In the genomic region with DNA sequence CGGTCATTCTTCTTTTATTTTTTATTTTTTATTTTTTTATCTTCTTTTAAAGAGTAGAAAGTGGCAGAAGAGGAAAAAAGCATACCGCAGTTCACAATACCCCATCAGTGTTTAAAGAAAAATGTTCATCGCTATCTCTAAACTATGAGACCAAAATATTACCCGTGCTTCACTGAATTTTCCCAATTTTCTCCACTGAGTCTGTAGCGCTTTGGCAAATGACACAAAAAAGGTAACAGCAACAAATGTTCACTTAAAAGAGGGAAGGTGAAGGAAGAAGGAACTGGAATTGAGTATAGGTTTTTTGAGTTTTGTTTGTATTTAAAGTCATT, we compare ENCODE assay signal across 1 cellular context.
TF ChIP-seq lines count a peak whose summit lies in the region.

No MANE protein-coding gene starts in this region.

TF ChIP-seq in SK-N-SH, 30 proteins besides CTCF, POLR2A, EP300 and RAD21 (continued from another document):
- TF ChIP-seq GABPA (IDR thresholded peaks at IDR 0.05; ENCODE audit: low read depth): no peak
- no peak for TF ChIP-seq JUND (IDR thresholded peaks at IDR 0.05)
- TF ChIP-seq FOXM1 (IDR thresholded peaks at IDR 0.05; ENCODE audit: low read depth): no peak
- TF ChIP-seq EZH2phosphoT487 (IDR thresholded peaks at IDR 0.05; ENCODE audit: borderline replicate concordance, low read depth): no peak
- no peak for TF ChIP-seq FOSL2 (IDR thresholded peaks at IDR 0.05; ENCODE audit: borderline replicate concordance, low read depth)
- no peak for TF ChIP-seq FOXJ3 (CRISPR knock-in tag; IDR thresholded peaks at IDR 0.05)
- TF ChIP-seq TCF12 (IDR thresholded peaks at IDR 0.05): no peak
- TF ChIP-seq TAF1 (IDR thresholded peaks at IDR 0.05; ENCODE audit: borderline replicate concordance, low read depth, low read length): no peak
- TF ChIP-seq CHD2 (IDR thresholded peaks at IDR 0.05; ENCODE audit: low read length, partially characterized antibody): no peak
- TF ChIP-seq NRF1 (IDR thresholded peaks at IDR 0.05; ENCODE audit: low read depth, low read length): no peak
- TF ChIP-seq RXRA (IDR thresholded peaks at IDR 0.05; ENCODE audit: borderline replicate concordance, low read depth): no peak
- no peak for TF ChIP-seq GATA2 (CRISPR knock-in tag; IDR thresholded peaks at IDR 0.05)
- TF ChIP-seq RCOR1 (IDR thresholded peaks at IDR 0.05; ENCODE audit: low read length): no peak
- TF ChIP-seq, protein P1, sequence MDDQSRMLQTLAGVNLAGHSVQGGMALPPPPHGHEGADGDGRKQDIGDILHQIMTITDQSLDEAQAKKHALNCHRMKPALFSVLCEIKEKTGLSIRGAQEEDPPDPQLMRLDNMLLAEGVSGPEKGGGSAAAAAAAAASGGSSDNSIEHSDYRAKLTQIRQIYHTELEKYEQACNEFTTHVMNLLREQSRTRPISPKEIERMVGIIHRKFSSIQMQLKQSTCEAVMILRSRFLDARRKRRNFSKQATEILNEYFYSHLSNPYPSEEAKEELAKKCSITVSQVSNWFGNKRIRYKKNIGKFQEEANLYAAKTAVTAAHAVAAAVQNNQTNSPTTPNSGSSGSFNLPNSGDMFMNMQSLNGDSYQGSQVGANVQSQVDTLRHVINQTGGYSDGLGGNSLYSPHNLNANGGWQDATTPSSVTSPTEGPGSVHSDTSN (IDR thresholded peaks at IDR 0.05): no peak
- TF ChIP-seq, protein P2, sequence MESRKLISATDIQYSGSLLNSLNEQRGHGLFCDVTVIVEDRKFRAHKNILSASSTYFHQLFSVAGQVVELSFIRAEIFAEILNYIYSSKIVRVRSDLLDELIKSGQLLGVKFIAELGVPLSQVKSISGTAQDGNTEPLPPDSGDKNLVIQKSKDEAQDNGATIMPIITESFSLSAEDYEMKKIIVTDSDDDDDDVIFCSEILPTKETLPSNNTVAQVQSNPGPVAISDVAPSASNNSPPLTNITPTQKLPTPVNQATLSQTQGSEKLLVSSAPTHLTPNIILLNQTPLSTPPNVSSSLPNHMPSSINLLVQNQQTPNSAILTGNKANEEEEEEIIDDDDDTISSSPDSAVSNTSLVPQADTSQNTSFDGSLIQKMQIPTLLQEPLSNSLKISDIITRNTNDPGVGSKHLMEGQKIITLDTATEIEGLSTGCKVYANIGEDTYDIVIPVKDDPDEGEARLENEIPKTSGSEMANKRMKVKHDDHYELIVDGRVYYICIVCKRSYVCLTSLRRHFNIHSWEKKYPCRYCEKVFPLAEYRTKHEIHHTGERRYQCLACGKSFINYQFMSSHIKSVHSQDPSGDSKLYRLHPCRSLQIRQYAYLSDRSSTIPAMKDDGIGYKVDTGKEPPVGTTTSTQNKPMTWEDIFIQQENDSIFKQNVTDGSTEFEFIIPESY (IDR thresholded peaks at IDR 0.05; ENCODE audit: borderline replicate concordance, low read depth): no peak
